Comparison of ENCODE assay signal across 22 cellular contexts in genomic region chr15:47300035-47300434, GRCh38.
DNase-seq lines count a peak whose midpoint lies in the region; ATAC-seq, FAIRE-seq and TF ChIP-seq lines count a peak whose summit lies in the region.
"Had no signal": no experiment of that assay in that cellular context is flagged by ENCODE, and none has a peak within 500 bp of the region (broad histone marks: within the 10 kb centered on the region; RNA-seq: fewer than 3 reads in every experiment).

No MANE protein-coding gene starts in this region.

- H3K36me3 ChIP-seq in bronchial epithelial cell (ENCODE audit: control insufficient read depth, insufficient read depth, low read length): no peaks in the 10 kb centered on the region
- H3K36me3 ChIP-seq: BLaER1, SJCRH30 had no signal

- H3K27me3 ChIP-seq in bronchial epithelial cell (ENCODE audit: control insufficient read depth, insufficient read depth, low read length): no peaks in the 10 kb centered on the region
- H3K27me3 ChIP-seq: BLaER1, SJCRH30 had no signal

- no peak for FAIRE-seq in bronchial epithelial cell (lab: Jason Lieb, UNC)
- FAIRE-seq: D721Med, G401.6, GM18507, H54 had no signal

- DNase-seq in NCI-H2227 (lab: John Stamatoyannopoulos, UW; ENCODE audit: unreplicated experiment) (peak; percentile 1), NCI-H2227 treated with DMSO at 0.1 percent for 48 hours (lab: John Stamatoyannopoulos, UW) (no peak), NCI-H69 (lab: John Stamatoyannopoulos, UW) (peak; percentile 78), bronchial epithelial cell (ENCODE audit: low read depth) (peak; percentile 29), retina (peak; percentile 28), NCI-H1694 treated with DMSO at 0.1 percent for 48 hours (lab: John Stamatoyannopoulos, UW) (no peak), kidney tubule cell (ENCODE audit: low spot score) (no peak)
- DNase-seq: 8988T; CD8-positive, alpha-beta T cell; DND-41; NCI-H2081; NCI-H226; NCI-H526 treated with DMSO at 0.1 percent for 48 hours; OCI-M1; SW 1271 had no signal

- no peak for ATAC-seq in HG02981 (IDR thresholded peaks at IDR 0.05; ENCODE audit: unreplicated experiment)
- ATAC-seq: CD8-positive, alpha-beta T cell had no signal

- H3K4me3 ChIP-seq in bronchial epithelial cell (ENCODE audit: low read depth, low read length): no peak overlapping the region
- H3K4me3 ChIP-seq: BLaER1, SJCRH30 had no signal

- no peak for TF ChIP-seq CTCF in bronchial epithelial cell (IDR thresholded peaks at IDR 0.05; ENCODE audit: insufficient read depth, low read length, severe bottlenecking)

Comparison
In these comparisons a context has a peak if more than half of its experiments do, and no peak if none do; other contexts are left out.
1. DNase-seq: peak in NCI-H2227 (single experiment), NCI-H69 (single experiment), bronchial epithelial cell (single experiment) and retina (single experiment); none in NCI-H2227 treated with DMSO at 0.1 percent for 48 hours (single experiment), NCI-H1694 treated with DMSO at 0.1 percent for 48 hours (single experiment) and kidney tubule cell (single experiment).